In the genomic region with DNA sequence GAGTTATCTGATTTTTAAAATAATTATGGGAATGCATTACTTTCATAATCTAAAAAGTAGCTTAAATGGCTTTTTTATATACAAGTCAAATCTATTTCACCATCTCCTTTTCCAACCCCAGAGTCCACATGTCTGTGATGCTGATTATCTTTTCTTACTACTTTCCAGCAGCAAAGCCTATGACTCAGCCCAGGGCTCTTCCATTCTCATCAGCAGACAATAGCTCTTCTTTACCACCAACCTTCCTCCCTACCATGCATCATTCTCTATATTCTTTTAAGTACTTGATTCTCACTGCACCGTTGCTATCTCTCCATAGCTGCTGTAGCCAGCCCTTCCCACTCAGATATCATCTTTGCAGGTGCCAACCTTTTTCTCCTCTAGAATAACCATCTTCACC, we compare ENCODE assay signal across 1 cellular context.
TF ChIP-seq lines count a peak whose summit lies in the region.

No MANE protein-coding gene starts in this region.

TF ChIP-seq in GM23338, 12 proteins besides CTCF, POLR2A, EP300 and RAD21 (continued from another document):
- TF ChIP-seq EZH2 (IDR thresholded peaks at IDR 0.05; ENCODE audit: low read depth, unreplicated experiment) (no peak), POLR2AphosphoS5 (IDR thresholded peaks at IDR 0.05; ENCODE audit: low read depth) (no peak), ZNF331 (CRISPR knock-in tag; IDR thresholded peaks at IDR 0.05; ENCODE audit: low read depth) (no peak), ZNF114 (CRISPR knock-in tag; IDR thresholded peaks at IDR 0.05) (no peak), JUNB (IDR thresholded peaks at IDR 0.05; ENCODE audit: unreplicated experiment) (no peak), CREB1 (CRISPR knock-in tag; IDR thresholded peaks at IDR 0.05; ENCODE audit: low read depth) (no peak), NANOG (IDR thresholded peaks at IDR 0.05; ENCODE audit: borderline replicate concordance) (no peak)
- TF ChIP-seq, protein P1, sequence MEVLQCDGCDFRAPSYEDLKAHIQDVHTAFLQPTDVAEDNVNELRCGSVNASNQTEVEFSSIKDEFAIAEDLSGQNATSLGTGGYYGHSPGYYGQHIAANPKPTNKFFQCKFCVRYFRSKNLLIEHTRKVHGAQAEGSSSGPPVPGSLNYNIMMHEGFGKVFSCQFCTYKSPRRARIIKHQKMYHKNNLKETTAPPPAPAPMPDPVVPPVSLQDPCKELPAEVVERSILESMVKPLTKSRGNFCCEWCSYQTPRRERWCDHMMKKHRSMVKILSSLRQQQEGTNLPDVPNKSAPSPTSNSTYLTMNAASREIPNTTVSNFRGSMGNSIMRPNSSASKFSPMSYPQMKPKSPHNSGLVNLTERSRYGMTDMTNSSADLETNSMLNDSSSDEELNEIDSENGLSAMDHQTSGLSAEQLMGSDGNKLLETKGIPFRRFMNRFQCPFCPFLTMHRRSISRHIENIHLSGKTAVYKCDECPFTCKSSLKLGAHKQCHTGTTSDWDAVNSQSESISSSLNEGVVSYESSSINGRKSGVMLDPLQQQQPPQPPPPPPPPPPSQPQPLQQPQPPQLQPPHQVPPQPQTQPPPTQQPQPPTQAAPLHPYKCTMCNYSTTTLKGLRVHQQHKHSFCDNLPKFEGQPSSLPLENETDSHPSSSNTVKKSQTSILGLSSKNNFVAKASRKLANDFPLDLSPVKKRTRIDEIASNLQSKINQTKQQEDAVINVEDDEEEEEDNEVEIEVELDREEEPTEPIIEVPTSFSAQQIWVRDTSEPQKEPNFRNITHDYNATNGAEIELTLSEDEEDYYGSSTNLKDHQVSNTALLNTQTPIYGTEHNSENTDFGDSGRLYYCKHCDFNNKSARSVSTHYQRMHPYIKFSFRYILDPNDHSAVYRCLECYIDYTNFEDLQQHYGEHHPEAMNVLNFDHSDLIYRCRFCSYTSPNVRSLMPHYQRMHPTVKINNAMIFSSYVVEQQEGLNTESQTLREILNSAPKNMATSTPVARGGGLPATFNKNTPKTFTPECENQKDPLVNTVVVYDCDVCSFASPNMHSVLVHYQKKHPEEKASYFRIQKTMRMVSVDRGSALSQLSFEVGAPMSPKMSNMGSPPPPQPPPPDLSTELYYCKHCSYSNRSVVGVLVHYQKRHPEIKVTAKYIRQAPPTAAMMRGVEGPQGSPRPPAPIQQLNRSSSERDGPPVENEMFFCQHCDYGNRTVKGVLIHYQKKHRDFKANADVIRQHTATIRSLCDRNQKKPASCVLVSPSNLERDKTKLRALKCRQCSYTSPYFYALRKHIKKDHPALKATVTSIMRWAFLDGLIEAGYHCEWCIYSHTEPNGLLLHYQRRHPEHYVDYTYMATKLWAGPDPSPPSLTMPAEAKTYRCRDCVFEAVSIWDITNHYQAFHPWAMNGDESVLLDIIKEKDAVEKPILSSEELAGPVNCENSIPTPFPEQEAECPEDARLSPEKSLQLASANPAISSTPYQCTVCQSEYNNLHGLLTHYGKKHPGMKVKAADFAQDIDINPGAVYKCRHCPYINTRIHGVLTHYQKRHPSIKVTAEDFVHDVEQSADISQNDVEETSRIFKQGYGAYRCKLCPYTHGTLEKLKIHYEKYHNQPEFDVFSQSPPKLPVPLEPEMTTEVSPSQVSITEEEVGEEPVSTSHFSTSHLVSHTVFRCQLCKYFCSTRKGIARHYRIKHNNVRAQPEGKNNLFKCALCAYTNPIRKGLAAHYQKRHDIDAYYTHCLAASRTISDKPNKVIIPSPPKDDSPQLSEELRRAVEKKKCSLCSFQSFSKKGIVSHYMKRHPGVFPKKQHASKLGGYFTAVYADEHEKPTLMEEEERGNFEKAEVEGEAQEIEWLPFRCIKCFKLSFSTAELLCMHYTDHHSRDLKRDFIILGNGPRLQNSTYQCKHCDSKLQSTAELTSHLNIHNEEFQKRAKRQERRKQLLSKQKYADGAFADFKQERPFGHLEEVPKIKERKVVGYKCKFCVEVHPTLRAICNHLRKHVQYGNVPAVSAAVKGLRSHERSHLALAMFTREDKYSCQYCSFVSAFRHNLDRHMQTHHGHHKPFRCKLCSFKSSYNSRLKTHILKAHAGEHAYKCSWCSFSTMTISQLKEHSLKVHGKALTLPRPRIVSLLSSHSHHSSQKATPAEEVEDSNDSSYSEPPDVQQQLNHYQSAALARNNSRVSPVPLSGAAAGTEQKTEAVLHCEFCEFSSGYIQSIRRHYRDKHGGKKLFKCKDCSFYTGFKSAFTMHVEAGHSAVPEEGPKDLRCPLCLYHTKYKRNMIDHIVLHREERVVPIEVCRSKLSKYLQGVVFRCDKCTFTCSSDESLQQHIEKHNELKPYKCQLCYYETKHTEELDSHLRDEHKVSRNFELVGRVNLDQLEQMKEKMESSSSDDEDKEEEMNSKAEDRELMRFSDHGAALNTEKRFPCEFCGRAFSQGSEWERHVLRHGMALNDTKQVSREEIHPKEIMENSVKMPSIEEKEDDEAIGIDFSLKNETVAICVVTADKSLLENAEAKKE (CRISPR knock-in tag; IDR thresholded peaks at IDR 0.05): no peak
- TF ChIP-seq, protein P2, sequence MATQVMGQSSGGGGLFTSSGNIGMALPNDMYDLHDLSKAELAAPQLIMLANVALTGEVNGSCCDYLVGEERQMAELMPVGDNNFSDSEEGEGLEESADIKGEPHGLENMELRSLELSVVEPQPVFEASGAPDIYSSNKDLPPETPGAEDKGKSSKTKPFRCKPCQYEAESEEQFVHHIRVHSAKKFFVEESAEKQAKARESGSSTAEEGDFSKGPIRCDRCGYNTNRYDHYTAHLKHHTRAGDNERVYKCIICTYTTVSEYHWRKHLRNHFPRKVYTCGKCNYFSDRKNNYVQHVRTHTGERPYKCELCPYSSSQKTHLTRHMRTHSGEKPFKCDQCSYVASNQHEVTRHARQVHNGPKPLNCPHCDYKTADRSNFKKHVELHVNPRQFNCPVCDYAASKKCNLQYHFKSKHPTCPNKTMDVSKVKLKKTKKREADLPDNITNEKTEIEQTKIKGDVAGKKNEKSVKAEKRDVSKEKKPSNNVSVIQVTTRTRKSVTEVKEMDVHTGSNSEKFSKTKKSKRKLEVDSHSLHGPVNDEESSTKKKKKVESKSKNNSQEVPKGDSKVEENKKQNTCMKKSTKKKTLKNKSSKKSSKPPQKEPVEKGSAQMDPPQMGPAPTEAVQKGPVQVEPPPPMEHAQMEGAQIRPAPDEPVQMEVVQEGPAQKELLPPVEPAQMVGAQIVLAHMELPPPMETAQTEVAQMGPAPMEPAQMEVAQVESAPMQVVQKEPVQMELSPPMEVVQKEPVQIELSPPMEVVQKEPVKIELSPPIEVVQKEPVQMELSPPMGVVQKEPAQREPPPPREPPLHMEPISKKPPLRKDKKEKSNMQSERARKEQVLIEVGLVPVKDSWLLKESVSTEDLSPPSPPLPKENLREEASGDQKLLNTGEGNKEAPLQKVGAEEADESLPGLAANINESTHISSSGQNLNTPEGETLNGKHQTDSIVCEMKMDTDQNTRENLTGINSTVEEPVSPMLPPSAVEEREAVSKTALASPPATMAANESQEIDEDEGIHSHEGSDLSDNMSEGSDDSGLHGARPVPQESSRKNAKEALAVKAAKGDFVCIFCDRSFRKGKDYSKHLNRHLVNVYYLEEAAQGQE (IDR thresholded peaks at IDR 0.05; ENCODE audit: unreplicated experiment): no peak
